Comparison of ENCODE assay signal across 1 cellular context in the genomic region with DNA sequence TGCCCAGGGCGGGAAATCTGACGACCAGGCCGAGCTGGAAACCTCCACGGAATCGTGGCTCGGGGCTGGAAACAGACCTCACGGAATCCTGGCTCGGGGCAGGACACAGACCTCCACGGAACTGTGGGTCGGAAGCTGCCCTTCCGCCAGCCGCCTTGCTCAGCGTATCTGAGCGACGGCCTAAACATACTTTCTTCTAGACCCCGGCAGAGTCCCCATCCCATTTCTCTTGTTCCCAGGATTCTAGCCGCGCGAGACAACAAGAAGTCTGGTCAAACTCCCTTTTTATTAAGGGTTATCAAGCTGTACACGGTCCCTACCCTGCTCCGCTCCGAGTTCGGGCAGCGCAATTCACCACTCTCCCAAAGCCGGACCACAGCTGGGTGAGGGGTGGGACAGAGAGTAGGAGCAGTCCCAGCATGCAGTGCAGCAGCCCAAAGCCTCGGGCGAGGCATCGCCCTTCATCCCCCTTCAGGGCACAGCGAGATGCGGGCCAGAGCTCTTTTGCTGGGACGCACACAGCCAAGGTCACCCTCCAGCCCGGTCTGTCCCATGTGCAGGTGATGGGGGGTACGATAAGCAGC.
TF ChIP-seq lines count a peak whose summit lies in the region.

No MANE protein-coding gene starts in this region.

TF ChIP-seq in HepG2, 621 proteins besides CTCF, POLR2A, EP300 and RAD21 (continued from another document and continues in another):
- no peak for TF ChIP-seq ZNF276 (CRISPR knock-in tag; IDR thresholded peaks at IDR 0.05; ENCODE audit: low read depth)
- no peak for TF ChIP-seq NFIC (IDR thresholded peaks at IDR 0.05; ENCODE audit: low read length)
- no peak for TF ChIP-seq ARID5B (CRISPR knock-in tag; IDR thresholded peaks at IDR 0.05)
- TF ChIP-seq CERS6 (CRISPR knock-in tag; IDR thresholded peaks at IDR 0.05): no peak; the same call in 1 of the 2 replicates
- TF ChIP-seq MATR3 (CRISPR knock-in tag; IDR thresholded peaks at IDR 0.05): no peak
- TF ChIP-seq ZFP36L1 (CRISPR knock-in tag; IDR thresholded peaks at IDR 0.05): no peak
- no peak for TF ChIP-seq ZNF282 (IDR thresholded peaks at IDR 0.05; ENCODE audit: partially characterized antibody)
- no peak for TF ChIP-seq JUND (CRISPR knock-in tag; IDR thresholded peaks at IDR 0.05)
- TF ChIP-seq RFXAP (CRISPR knock-in tag; IDR thresholded peaks at IDR 0.05; ENCODE audit: borderline replicate concordance): peak; percentile 2; the same call in 1 of the 2 replicates
- TF ChIP-seq PHF20 (CRISPR knock-in tag; IDR thresholded peaks at IDR 0.05): no peak
- no peak for TF ChIP-seq TRIM22 (IDR thresholded peaks at IDR 0.05)
- no peak; the same call in 1 of the 2 replicates for TF ChIP-seq HBP1 (CRISPR knock-in tag; IDR thresholded peaks at IDR 0.05; ENCODE audit: low read depth)
- no peak for TF ChIP-seq AKNA (CRISPR knock-in tag; IDR thresholded peaks at IDR 0.05; ENCODE audit: borderline replicate concordance)
- TF ChIP-seq GPN1 (CRISPR knock-in tag; IDR thresholded peaks at IDR 0.05; ENCODE audit: borderline replicate concordance): no peak
- TF ChIP-seq PHB2 (IDR thresholded peaks at IDR 0.05; ENCODE audit: partially characterized antibody): no peak
- no peak for TF ChIP-seq PHF21A (CRISPR knock-in tag; IDR thresholded peaks at IDR 0.05)
- TF ChIP-seq ZNF7 (CRISPR knock-in tag; IDR thresholded peaks at IDR 0.05): no peak
- TF ChIP-seq, protein P1, sequence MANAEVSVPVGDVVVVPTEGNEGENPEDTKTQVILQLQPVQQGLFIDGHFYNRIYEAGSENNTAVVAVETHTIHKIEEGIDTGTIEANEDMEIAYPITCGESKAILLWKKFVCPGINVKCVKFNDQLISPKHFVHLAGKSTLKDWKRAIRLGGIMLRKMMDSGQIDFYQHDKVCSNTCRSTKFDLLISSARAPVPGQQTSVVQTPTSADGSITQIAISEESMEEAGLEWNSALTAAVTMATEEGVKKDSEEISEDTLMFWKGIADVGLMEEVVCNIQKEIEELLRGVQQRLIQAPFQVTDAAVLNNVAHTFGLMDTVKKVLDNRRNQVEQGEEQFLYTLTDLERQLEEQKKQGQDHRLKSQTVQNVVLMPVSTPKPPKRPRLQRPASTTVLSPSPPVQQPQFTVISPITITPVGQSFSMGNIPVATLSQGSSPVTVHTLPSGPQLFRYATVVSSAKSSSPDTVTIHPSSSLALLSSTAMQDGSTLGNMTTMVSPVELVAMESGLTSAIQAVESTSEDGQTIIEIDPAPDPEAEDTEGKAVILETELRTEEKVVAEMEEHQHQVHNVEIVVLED (CRISPR knock-in tag; IDR thresholded peaks at IDR 0.05; ENCODE audit: borderline replicate concordance): no peak
- TF ChIP-seq, protein P2, sequence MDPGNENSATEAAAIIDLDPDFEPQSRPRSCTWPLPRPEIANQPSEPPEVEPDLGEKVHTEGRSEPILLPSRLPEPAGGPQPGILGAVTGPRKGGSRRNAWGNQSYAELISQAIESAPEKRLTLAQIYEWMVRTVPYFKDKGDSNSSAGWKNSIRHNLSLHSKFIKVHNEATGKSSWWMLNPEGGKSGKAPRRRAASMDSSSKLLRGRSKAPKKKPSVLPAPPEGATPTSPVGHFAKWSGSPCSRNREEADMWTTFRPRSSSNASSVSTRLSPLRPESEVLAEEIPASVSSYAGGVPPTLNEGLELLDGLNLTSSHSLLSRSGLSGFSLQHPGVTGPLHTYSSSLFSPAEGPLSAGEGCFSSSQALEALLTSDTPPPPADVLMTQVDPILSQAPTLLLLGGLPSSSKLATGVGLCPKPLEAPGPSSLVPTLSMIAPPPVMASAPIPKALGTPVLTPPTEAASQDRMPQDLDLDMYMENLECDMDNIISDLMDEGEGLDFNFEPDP (CRISPR knock-in tag; conservative IDR thresholded peaks at IDR 0.05): 0 out of 2 replicates have a peak, but pooled peaks have one; percentile 89
- TF ChIP-seq DNMT3B (CRISPR knock-in tag; conservative IDR thresholded peaks at IDR 0.05): no peak; the same call in 1 of the 2 replicates
- no peak for TF ChIP-seq ZNF136 (CRISPR knock-in tag; IDR thresholded peaks at IDR 0.05; ENCODE audit: low read depth)
- no peak for TF ChIP-seq KMT2B (CRISPR knock-in tag; IDR thresholded peaks at IDR 0.05)
- peak; percentile 95; the same call in 1 of the 2 replicates for TF ChIP-seq PRMT3 (CRISPR knock-in tag; IDR thresholded peaks at IDR 0.05; ENCODE audit: borderline replicate concordance, low read depth)
- TF ChIP-seq, protein P3, sequence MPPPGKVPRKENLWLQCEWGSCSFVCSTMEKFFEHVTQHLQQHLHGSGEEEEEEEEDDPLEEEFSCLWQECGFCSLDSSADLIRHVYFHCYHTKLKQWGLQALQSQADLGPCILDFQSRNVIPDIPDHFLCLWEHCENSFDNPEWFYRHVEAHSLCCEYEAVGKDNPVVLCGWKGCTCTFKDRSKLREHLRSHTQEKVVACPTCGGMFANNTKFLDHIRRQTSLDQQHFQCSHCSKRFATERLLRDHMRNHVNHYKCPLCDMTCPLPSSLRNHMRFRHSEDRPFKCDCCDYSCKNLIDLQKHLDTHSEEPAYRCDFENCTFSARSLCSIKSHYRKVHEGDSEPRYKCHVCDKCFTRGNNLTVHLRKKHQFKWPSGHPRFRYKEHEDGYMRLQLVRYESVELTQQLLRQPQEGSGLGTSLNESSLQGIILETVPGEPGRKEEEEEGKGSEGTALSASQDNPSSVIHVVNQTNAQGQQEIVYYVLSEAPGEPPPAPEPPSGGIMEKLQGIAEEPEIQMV (CRISPR knock-in tag; IDR thresholded peaks at IDR 0.05; ENCODE audit: low read depth): no peak
- no peak for TF ChIP-seq ZNF234 (CRISPR knock-in tag; conservative IDR thresholded peaks at IDR 0.05)
- TF ChIP-seq CHCHD3 (CRISPR knock-in tag; IDR thresholded peaks at IDR 0.05): peak; percentile 26; the same call in 1 of the 2 replicates
- no peak for TF ChIP-seq SRY (CRISPR knock-in tag; IDR thresholded peaks at IDR 0.05)
- TF ChIP-seq ZZZ3 (CRISPR knock-in tag; IDR thresholded peaks at IDR 0.05; ENCODE audit: borderline replicate concordance): no peak
- no peak for TF ChIP-seq ZNF224 (CRISPR knock-in tag; IDR thresholded peaks at IDR 0.05)
- TF ChIP-seq MXD1 (CRISPR knock-in tag; IDR thresholded peaks at IDR 0.05): no peak
- TF ChIP-seq DBP (CRISPR knock-in tag; IDR thresholded peaks at IDR 0.05; ENCODE audit: not compliant biosample characterization): no peak
- TF ChIP-seq ADNP (CRISPR knock-in tag; IDR thresholded peaks at IDR 0.05): no peak
- peak; percentile 5; the same call in 1 of the 2 replicates for TF ChIP-seq MTF1 (CRISPR knock-in tag; IDR thresholded peaks at IDR 0.05)
- TF ChIP-seq SSRP1 (CRISPR knock-in tag; IDR thresholded peaks at IDR 0.05): no peak
- no peak for TF ChIP-seq RORA (CRISPR knock-in tag; IDR thresholded peaks at IDR 0.05)
